22 cellular contexts compared by ENCODE assay signal in genomic region chr22:34430386-34430785, GRCh38.
"Had no signal": no experiment of that assay in that cellular context is flagged by ENCODE, and none has a peak within 500 bp of the region (broad histone marks: within the 10 kb centered on the region; RNA-seq: fewer than 3 reads in every experiment).

No MANE protein-coding gene starts in this region.

- DNase-seq: colonic mucosa; cortex of kidney; effector CD8-positive, alpha-beta T cell; effector memory CD8-positive, alpha-beta T cell; endodermal cell; foreskin melanocyte; gastrocnemius medialis; glutamatergic neuron; head of caudate nucleus; heart right ventricle; hippocampal formation; kidney; kidney glomerular epithelial cell; left lung; left ventricle myocardium superior; lower lobe of right lung; mesendoderm; midbrain; naive thymus-derived CD4-positive, alpha-beta T cell had no signal

- H3K4me1 ChIP-seq: colonic mucosa, esophagus muscularis mucosa, gastrocnemius medialis, heart right ventricle, left lung, lower lobe of right lung had no signal

- FAIRE-seq: endometrium, islet of Langerhans, kidney had no signal

- H3K36me3 ChIP-seq: colonic mucosa, esophagus muscularis mucosa, gastrocnemius medialis, heart right ventricle, left lung, lower lobe of right lung had no signal

- ATAC-seq: effector memory CD8-positive, alpha-beta T cell; gastrocnemius medialis; heart right ventricle; left lung; left ventricle myocardium superior; lower lobe of right lung; naive thymus-derived CD4-positive, alpha-beta T cell had no signal

- H3K4me3 ChIP-seq: colonic mucosa, esophagus muscularis mucosa, gastrocnemius medialis, heart right ventricle, left lung, lower lobe of right lung had no signal

- H3K27me3 ChIP-seq: colonic mucosa, gastrocnemius medialis, left lung had no signal

- H3K27ac ChIP-seq: colonic mucosa, esophagus muscularis mucosa, gastrocnemius medialis, heart right ventricle, left lung, lower lobe of right lung had no signal

- H3K9me3 ChIP-seq: colonic mucosa, esophagus muscularis mucosa, gastrocnemius medialis, lower lobe of right lung had no signal
